Comparison of ENCODE assay signal across 8 cellular contexts in the genomic region with DNA sequence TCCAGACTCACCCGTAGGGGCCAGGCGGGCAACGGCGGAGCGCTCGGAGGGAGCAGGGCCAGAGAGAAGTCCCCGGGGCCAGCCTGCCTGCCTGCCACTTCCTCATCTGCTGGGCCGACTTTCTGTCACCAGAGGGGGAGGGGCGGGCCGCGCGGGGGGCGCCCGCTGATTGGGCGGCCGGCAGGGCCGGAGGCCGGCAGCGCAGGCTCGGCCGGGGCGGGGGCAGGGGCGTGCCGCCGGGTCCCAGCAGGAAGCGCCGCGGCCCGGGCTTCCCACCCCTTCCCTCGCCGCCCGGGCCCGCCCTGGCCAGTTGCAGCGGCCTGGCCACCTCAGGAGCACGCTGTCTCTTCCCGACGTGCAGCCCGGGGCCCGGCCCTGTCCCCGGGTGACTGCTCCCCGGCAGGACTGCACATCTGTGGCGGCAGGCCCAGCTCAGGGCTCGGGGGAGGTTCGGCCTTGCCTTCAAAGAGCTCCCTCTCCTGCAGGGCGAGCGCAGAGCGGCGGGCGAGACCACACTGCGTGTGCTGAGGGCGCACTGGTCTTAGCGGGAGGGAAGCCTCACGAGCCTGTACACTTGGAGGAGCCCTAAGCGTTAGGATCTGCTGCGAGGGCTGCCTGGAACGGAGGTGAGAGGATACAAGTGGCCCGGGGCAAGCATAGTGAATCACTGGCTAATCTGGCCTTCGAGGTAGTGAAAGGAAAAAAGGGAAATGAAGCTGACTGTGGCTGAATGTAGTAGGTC. TPM values are rescaled to one million over a fixed set of nuclear protein-coding genes. Genes with fewer than 3 reads are reported as not detected.
A peak's percentile ranks its signal among the peaks of the same experiment; 100 is the strongest.
DNase-seq lines count a peak whose midpoint lies in the region; ATAC-seq lines count a peak whose summit lies in the region.

Gene ELOVL1 (minus strand): TSS at position 108 of the 742 bp plus-strand sequence. CDS start 2,402 bp downstream, outside the sequence.

- peak within 1 kb of the TSS; percentile 90 for H4K5ac ChIP-seq in mesendoderm (ENCODE audit: low read length)

- H4K8ac ChIP-seq in mesendoderm (ENCODE audit: low read depth, low read length): no peak within 1 kb of the TSS

- peak within 1 kb of the TSS; percentile 97 for H3K9ac ChIP-seq in mesendoderm (ENCODE audit: low read length)

- WGBS in mesendoderm (ENCODE audit: extremely low coverage, insufficient coverage, low lambda C conversion rate): no CpG with 5 or more reads among the region's 58 CpGs

- peak within 1 kb of the TSS; percentile 71 for H3K4me3 ChIP-seq in mesendoderm (ENCODE audit: low read length)

- H3K27me3 ChIP-seq in mesendoderm (ENCODE audit: insufficient read depth, low read length, poor library complexity): no peaks in the 10 kb centered on the region

- H2BK15ac ChIP-seq in mesendoderm (replicated peaks; ENCODE audit: low read depth): no peak within 1 kb of the TSS

- H2AK5ac ChIP-seq in mesendoderm (ENCODE audit: low read length): peak within 1 kb of the TSS; percentile 87

- peaks cover 26 to 42% of the 10 kb centered on the region in 2 donors for H3K4me1 Mint-ChIP-seq in effector memory CD8-positive, alpha-beta T cell (ENCODE audit: low read depth in 2 of 2)

- H3K27me3 Mint-ChIP-seq in effector memory CD8-positive, alpha-beta T cell: no peaks in the 10 kb centered on the region

- H3K4me3 Mint-ChIP-seq in effector memory CD8-positive, alpha-beta T cell: peak within 1 kb of the TSS; percentile 90

- H3K23ac ChIP-seq in mesendoderm (ENCODE audit: low read length): no peak within 1 kb of the TSS

- H3K36me3 ChIP-seq in mesendoderm (ENCODE audit: control insufficient read depth, insufficient read depth, low read length): peaks cover 9% of the 10 kb centered on the region

- H3K9me3 Mint-ChIP-seq in effector memory CD8-positive, alpha-beta T cell: no peaks in the 10 kb centered on the region

- peak within 1 kb of the TSS; percentile 95 for H3K27ac ChIP-seq in mesendoderm (ENCODE audit: low read depth, low read length)

- H2BK5ac ChIP-seq in mesendoderm (ENCODE audit: low read length): peak within 1 kb of the TSS; percentile 51

- peak within 1 kb of the TSS; percentile 89 to 97 for H3K27ac Mint-ChIP-seq in effector memory CD8-positive, alpha-beta T cell

- H3K4ac ChIP-seq in mesendoderm (ENCODE audit: low read depth, low read length): peak within 1 kb of the TSS; percentile 60

- H3K4me2 ChIP-seq in mesendoderm (ENCODE audit: low read length): peak within 1 kb of the TSS; percentile 94

- peaks cover 13% of the 10 kb centered on the region for H3K4me1 ChIP-seq in mesendoderm (ENCODE audit: control insufficient read depth, low read depth, low read length)

- peaks cover 31% of the 10 kb centered on the region for H3K36me3 Mint-ChIP-seq in effector memory CD8-positive, alpha-beta T cell (ENCODE audit: insufficient read depth)

- H3K18ac ChIP-seq in mesendoderm (ENCODE audit: low read length): peak within 1 kb of the TSS; percentile 83

- DNase-seq in CMK (ENCODE audit: low read depth) (peak; percentile 87), HT1080 (ENCODE audit: low read depth) (peak; percentile 87), mesendoderm (peak; percentile 95)
- peak; percentile 82 for DNase-seq in NK-92 treated with Interleukin-12 subunit alpha and Interleukin-12 subunit beta, amount 100 ng/mL, for 24 hours (lab: John Stamatoyannopoulos, UW)
- peak; percentile 97 for DNase-seq in activated CD8-positive, alpha-beta memory T cell treated with anti-CD3 and anti-CD28 coated beads for 24 hours
- DNase-seq in effector memory CD8-positive, alpha-beta T cell: peak; percentile 66 to 74 (median 71)
- DNase-seq in stimulated activated CD8-positive, alpha-beta memory T cell treated with anti-CD3 and anti-CD28 coated beads, Interleukin-15, amount 100 ng/mL, for 1 hour (ENCODE audit: low read depth): peak; percentile 66

- no peak within 1 kb of the TSS for H2BK120ac ChIP-seq in mesendoderm (ENCODE audit: low read depth, low read length)

- peak; percentile 66 for ATAC-seq in GM19467 (IDR thresholded peaks at IDR 0.05; ENCODE audit: unreplicated experiment)
- peak; percentile 78 for ATAC-seq in effector memory CD8-positive, alpha-beta T cell (replicated peaks)

- H3K56ac ChIP-seq in mesendoderm (ENCODE audit: low read length): peak within 1 kb of the TSS; percentile 97

- H3K79me2 ChIP-seq in mesendoderm (ENCODE audit: control insufficient read depth, insufficient read depth, low read length): peaks cover 9% of the 10 kb centered on the region

- peaks cover 16% of the 10 kb centered on the region for H3K79me1 ChIP-seq in mesendoderm (ENCODE audit: low read length)

RNA-seq across cellular contexts. Expression of gene ELOVL1, which starts in this region (rescaled TPM):
- total RNA-seq in HT1080 (2014; rRNA removed; shearing (Covaris generic)): 163 and 212 TPM in 2 replicates
- polyA plus RNA-seq in HT1080 (2015; cell fraction: cytosol; rRNA removed): 156 and 175 TPM in 2 replicates
- polyA plus RNA-seq in HT1080 (2015; cell fraction: nucleus; rRNA removed): 161 and 163 TPM in 2 replicates
- 37.0 TPM for polyA plus RNA-seq in mesendoderm (2013, experiment 1 of 2)
- polyA plus RNA-seq in mesendoderm (2013, experiment 2 of 2): 37.2 TPM

Comparison
In these comparisons a context has a peak if more than half of its experiments do, and no peak if none do; other contexts are left out.
1. Peak in every context shown above with its lines: DNase-seq, ATAC-seq, H3K4me3 ChIP-seq and H3K27ac ChIP-seq.